ENCODE assay signal across 1 cellular context in genomic region chr4:151204925-151205524, GRCh38.
TF ChIP-seq lines count a peak whose summit lies in the region.

No MANE protein-coding gene starts in this region.

TF ChIP-seq in HepG2, 621 proteins besides CTCF, POLR2A, EP300 and RAD21 (continued from another document and continues in another):
- TF ChIP-seq SRF (IDR thresholded peaks at IDR 0.05; ENCODE audit: low read depth, low read length) (no peak), IRX3 (CRISPR knock-in tag; IDR thresholded peaks at IDR 0.05; ENCODE audit: borderline replicate concordance, low read depth) (no peak), YEATS2 (CRISPR knock-in tag; IDR thresholded peaks at IDR 0.05; ENCODE audit: borderline replicate concordance) (no peak; the same call in 1 of the 2 replicates), AHDC1 (CRISPR knock-in tag; IDR thresholded peaks at IDR 0.05; ENCODE audit: borderline replicate concordance) (peak; percentile 87; the same call in 1 of the 2 replicates), NR2F1 (CRISPR knock-in tag; IDR thresholded peaks at IDR 0.05) (peak in 1 of 2 experiments; percentile 23; a peak in 1 of 4 replicates), ZBTB38 (CRISPR knock-in tag; IDR thresholded peaks at IDR 0.05) (0 out of 2 replicates have a peak, but pooled peaks have one; percentile 43), ATF6 (CRISPR knock-in tag; conservative IDR thresholded peaks at IDR 0.05) (no peak), BRD4 (CRISPR knock-in tag; IDR thresholded peaks at IDR 0.05) (no peak), IKZF4 (CRISPR knock-in tag; IDR thresholded peaks at IDR 0.05; ENCODE audit: borderline replicate concordance, low read depth, not compliant biosample characterization) (no peak), CBX1 (IDR thresholded peaks at IDR 0.05; ENCODE audit: low read depth) (no peak), CEBPG (CRISPR knock-in tag; IDR thresholded peaks at IDR 0.05) (peak; percentile 74), FOXA1 (IDR thresholded peaks at IDR 0.05) (no peak), FOXA1 (CRISPR knock-in tag; IDR thresholded peaks at IDR 0.05) (peak; percentile 76), ERF (CRISPR knock-in tag; IDR thresholded peaks at IDR 0.05) (peak; percentile 80), TIGD3 (CRISPR knock-in tag; IDR thresholded peaks at IDR 0.05; ENCODE audit: borderline replicate concordance) (no peak), ISX (CRISPR knock-in tag; conservative IDR thresholded peaks at IDR 0.05) (no peak), MED8 (CRISPR knock-in tag; IDR thresholded peaks at IDR 0.05; ENCODE audit: insufficient replicate concordance) (no peak), ZBTB20 (CRISPR knock-in tag; IDR thresholded peaks at IDR 0.05; ENCODE audit: borderline replicate concordance, low read depth) (no peak; the same call in 1 of the 2 replicates), ZNF678 (CRISPR knock-in tag; IDR thresholded peaks at IDR 0.05) (no peak), ZNF121 (CRISPR knock-in tag; IDR thresholded peaks at IDR 0.05) (peak; percentile 57; the same call in 1 of the 2 replicates), SP4 (CRISPR knock-in tag; IDR thresholded peaks at IDR 0.05) (peak; percentile 60; the same call in 1 of the 2 replicates), ZNF850 (CRISPR knock-in tag; conservative IDR thresholded peaks at IDR 0.05) (no peak), ZNF317 (CRISPR knock-in tag; IDR thresholded peaks at IDR 0.05) (peak; percentile 53; the same call in 1 of the 2 replicates), LCORL (IDR thresholded peaks at IDR 0.05) (no peak), LCORL (CRISPR knock-in tag; IDR thresholded peaks at IDR 0.05) (peak; percentile 93), RFXAP (CRISPR knock-in tag; IDR thresholded peaks at IDR 0.05; ENCODE audit: borderline replicate concordance) (no peak; the same call in 1 of the 2 replicates), ATF7-NPFF (CRISPR knock-in tag; IDR thresholded peaks at IDR 0.05; ENCODE audit: low read depth) (no peak), ZBTB44 (CRISPR knock-in tag; IDR thresholded peaks at IDR 0.05) (no peak), SNAI1 (CRISPR knock-in tag; IDR thresholded peaks at IDR 0.05; ENCODE audit: borderline replicate concordance) (no peak), GATA4 (IDR thresholded peaks at IDR 0.05; ENCODE audit: borderline replicate concordance, low read depth) (peak; percentile 66; the same call in 1 of the 2 replicates), PRPF4 (IDR thresholded peaks at IDR 0.05; ENCODE audit: low read depth, low read length, poor library complexity, severe bottlenecking) (no peak), IKZF1 (IDR thresholded peaks at IDR 0.05) (no peak), NFE2L1 (CRISPR knock-in tag; IDR thresholded peaks at IDR 0.05; ENCODE audit: borderline replicate concordance) (no peak), CSRNP2 (CRISPR knock-in tag; conservative IDR thresholded peaks at IDR 0.05; ENCODE audit: low read depth) (no peak), PPARG (CRISPR knock-in tag; conservative IDR thresholded peaks at IDR 0.05) (peak; percentile 74), ZNF557 (CRISPR knock-in tag; IDR thresholded peaks at IDR 0.05) (peak; percentile 50; the same call in 1 of the 2 replicates), KLF13 (CRISPR knock-in tag; IDR thresholded peaks at IDR 0.05) (no peak), FOXP1 (IDR thresholded peaks at IDR 0.05) (no peak), FOXP1 (CRISPR knock-in tag; IDR thresholded peaks at IDR 0.05) (peak; percentile 69), ZNF331 (CRISPR knock-in tag; IDR thresholded peaks at IDR 0.05) (peak; percentile 51; the same call in 1 of the 2 replicates), ZC3H4 (CRISPR knock-in tag; IDR thresholded peaks at IDR 0.05; ENCODE audit: borderline replicate concordance) (no peak), JARID2 (CRISPR knock-in tag; IDR thresholded peaks at IDR 0.05; ENCODE audit: insufficient replicate concordance) (no peak), BORCS8-MEF2B (CRISPR knock-in tag; IDR thresholded peaks at IDR 0.05) (peak; percentile 32; the same call in 1 of the 2 replicates), ZNF660 (CRISPR knock-in tag; IDR thresholded peaks at IDR 0.05; ENCODE audit: borderline replicate concordance, low read depth) (no peak), HOXA7 (CRISPR knock-in tag; IDR thresholded peaks at IDR 0.05) (no peak), MED1 (CRISPR knock-in tag; IDR thresholded peaks at IDR 0.05) (peak; percentile 95), MBD4 (IDR thresholded peaks at IDR 0.05; ENCODE audit: borderline replicate concordance, low read length) (no peak), ZNF354B (CRISPR knock-in tag; IDR thresholded peaks at IDR 0.05) (0 out of 2 replicates have a peak, but pooled peaks have one; percentile 35), THAP7 (CRISPR knock-in tag; IDR thresholded peaks at IDR 0.05) (no peak), SMC3 (IDR thresholded peaks at IDR 0.05; ENCODE audit: low read length) (no peak), SKI (IDR thresholded peaks at IDR 0.05; ENCODE audit: partially characterized antibody) (peak; percentile 33), ARID3A (IDR thresholded peaks at IDR 0.05; ENCODE audit: low read depth, low read length) (no peak; the same call in 1 of the 2 replicates), RAD51 (IDR thresholded peaks at IDR 0.05; ENCODE audit: borderline replicate concordance) (no peak), ZNF800 (CRISPR knock-in tag; IDR thresholded peaks at IDR 0.05) (peak; percentile 67; the same call in 1 of the 2 replicates), ZNF562 (CRISPR knock-in tag; IDR thresholded peaks at IDR 0.05; ENCODE audit: borderline replicate concordance) (no peak), ZNF672 (CRISPR knock-in tag; IDR thresholded peaks at IDR 0.05) (no peak)
